1 cellular context compared by ENCODE assay signal in genomic region chr1:25858906-25859789, GRCh38.
A peak's percentile ranks its signal among the peaks of the same experiment; 100 is the strongest.
TF ChIP-seq lines count a peak whose summit lies in the region.

TSS of gene AUNIP (minus strand) at chr1:25859457. CDS start at chr1:25859357, 100 bp downstream.

TF ChIP-seq in HepG2, 621 proteins besides CTCF, POLR2A, EP300 and RAD21 (continued from another document and continues in another):
- peak; percentile 64; the same call in 1 of the 2 replicates for TF ChIP-seq CREB3 (CRISPR knock-in tag; IDR thresholded peaks at IDR 0.05)
- TF ChIP-seq THYN1 (CRISPR knock-in tag; IDR thresholded peaks at IDR 0.05; ENCODE audit: borderline replicate concordance, low read depth), result peak; percentile 48; the same call in 1 of the 2 replicates
- TF ChIP-seq IKZF4 (CRISPR knock-in tag; IDR thresholded peaks at IDR 0.05; ENCODE audit: borderline replicate concordance, low read depth, not compliant biosample characterization), result no peak
- peak; percentile 60 for TF ChIP-seq HNRNPK (IDR thresholded peaks at IDR 0.05; ENCODE audit: low read depth, low read length, poor library complexity, severe bottlenecking)
- peak; percentile 89 for TF ChIP-seq MYC (CRISPR knock-in tag; IDR thresholded peaks at IDR 0.05; ENCODE audit: borderline replicate concordance)
- TF ChIP-seq PATZ1 (CRISPR knock-in tag; IDR thresholded peaks at IDR 0.05), result peak; percentile 90
- TF ChIP-seq SATB2 (CRISPR knock-in tag; IDR thresholded peaks at IDR 0.05), result 0 out of 2 replicates have a peak, but pooled peaks have one; percentile 46
- TF ChIP-seq TEAD3 (CRISPR knock-in tag; optimal IDR thresholded peaks at IDR 0.05; ENCODE audit: borderline replicate concordance), result peak; percentile 63
- peak; percentile 73; the same call in 1 of the 2 replicates for TF ChIP-seq ZNF709 (CRISPR knock-in tag; IDR thresholded peaks at IDR 0.05)
- no peak for TF ChIP-seq ZFP36L2 (CRISPR knock-in tag; IDR thresholded peaks at IDR 0.05)
- peak; percentile 46; the same call in 1 of the 2 replicates for TF ChIP-seq THAP7 (CRISPR knock-in tag; IDR thresholded peaks at IDR 0.05)
- TF ChIP-seq ZSCAN9 (CRISPR knock-in tag; IDR thresholded peaks at IDR 0.05; ENCODE audit: borderline replicate concordance), result peak; percentile 53; the same call in 1 of the 2 replicates
- TF ChIP-seq PAXIP1 (CRISPR knock-in tag; conservative IDR thresholded peaks at IDR 0.05), result peak; percentile 57
- TF ChIP-seq ATF6 (CRISPR knock-in tag; conservative IDR thresholded peaks at IDR 0.05), result no peak
- TF ChIP-seq ZNF891 (CRISPR knock-in tag; IDR thresholded peaks at IDR 0.05), result 0 out of 2 replicates have a peak, but pooled peaks have one; percentile 22
- peak; percentile 77 for TF ChIP-seq PHF5A (CRISPR knock-in tag; IDR thresholded peaks at IDR 0.05; ENCODE audit: low read depth, unreplicated experiment)
- peak; percentile 60; the same call in 1 of the 2 replicates for TF ChIP-seq PHF21A (CRISPR knock-in tag; IDR thresholded peaks at IDR 0.05)
- peak; percentile 60; the same call in 1 of the 2 replicates for TF ChIP-seq IRF9 (CRISPR knock-in tag; IDR thresholded peaks at IDR 0.05; ENCODE audit: borderline replicate concordance)
- TF ChIP-seq GMEB1 (CRISPR knock-in tag; IDR thresholded peaks at IDR 0.05; ENCODE audit: borderline replicate concordance), result peak; percentile 94
- peak; percentile 78 for TF ChIP-seq ETV6 (CRISPR knock-in tag; conservative IDR thresholded peaks at IDR 0.05)
- peak; percentile 95 for TF ChIP-seq SIN3B (IDR thresholded peaks at IDR 0.05; ENCODE audit: low read length)
- TF ChIP-seq ZBTB7A (CRISPR knock-in tag; IDR thresholded peaks at IDR 0.05), result no peak
- 0 out of 2 replicates have a peak, but pooled peaks have one; percentile 19 for TF ChIP-seq KDM4B (CRISPR knock-in tag; IDR thresholded peaks at IDR 0.05)
- TF ChIP-seq ZNF513 (CRISPR knock-in tag; conservative IDR thresholded peaks at IDR 0.05), result no peak
- no peak for TF ChIP-seq HNF4A (CRISPR knock-in tag; IDR thresholded peaks at IDR 0.05)
- TF ChIP-seq MAFG (CRISPR knock-in tag; IDR thresholded peaks at IDR 0.05), result no peak
- peak; percentile 78; the same call in 1 of the 2 replicates for TF ChIP-seq SNAPC2 (CRISPR knock-in tag; IDR thresholded peaks at IDR 0.05)
- TF ChIP-seq ZNF784 (CRISPR knock-in tag; IDR thresholded peaks at IDR 0.05; ENCODE audit: borderline replicate concordance), result peak; percentile 54; the same call in 1 of the 2 replicates
- peak; percentile 100 for TF ChIP-seq ARID4A (CRISPR knock-in tag; IDR thresholded peaks at IDR 0.05; ENCODE audit: borderline replicate concordance)
